Comparison of ENCODE assay signal across 21 cellular contexts in genomic region chr13:111267784-111268183, GRCh38. TPM values are rescaled to one million over a fixed set of nuclear protein-coding genes. Genes with fewer than 3 reads are reported as not detected.
"Had no signal": no experiment of that assay in that cellular context is flagged by ENCODE, and none has a peak within 500 bp of the region (broad histone marks: within the 10 kb centered on the region; RNA-seq: fewer than 3 reads in every experiment).

No MANE protein-coding gene starts in this region.

- H3K27me3 Mint-ChIP-seq: activated CD4-positive, alpha-beta T cell treated with anti-CD3 and anti-CD28 coated beads, Interleukin-2, amount 10 ng/mL, durations not matched to agents 7 days and 5 days; naive B cell had no signal

- H3K4me3 Mint-ChIP-seq: activated CD4-positive, alpha-beta T cell treated with anti-CD3 and anti-CD28 coated beads, Interleukin-2, amount 10 ng/mL, durations not matched to agents 7 days and 5 days; naive B cell; T-helper 2 cell treated with Interferon-gamma antibody and Interleukin-4, amounts not matched to agents 5 μg/mL and 100 μg/mL, for 36 hours had no signal

- H3K4me1 ChIP-seq: breast epithelium had no signal

- H3K27ac Mint-ChIP-seq: activated CD4-positive, alpha-beta T cell treated with anti-CD3 and anti-CD28 coated beads, Interleukin-2, amount 10 ng/mL, durations not matched to agents 7 days and 5 days; T-helper 2 cell treated with Interferon-gamma antibody and Interleukin-4, amounts not matched to agents 5 μg/mL and 100 μg/mL, for 36 hours had no signal

- H3K9me3 Mint-ChIP-seq: activated CD4-positive, alpha-beta T cell treated with anti-CD3 and anti-CD28 coated beads, Interleukin-2, amount 10 ng/mL, durations not matched to agents 7 days and 5 days; naive B cell; T-helper 2 cell treated with Interferon-gamma antibody and Interleukin-4, amounts not matched to agents 5 μg/mL and 100 μg/mL, for 36 hours had no signal

- DNase-seq: activated CD4-positive, alpha-beta T cell treated with anti-CD3 and anti-CD28 coated beads, Interleukin-2, amount 10 ng/mL, durations not matched to agents 7 days and 5 days; activated CD4-positive, CD25-positive, alpha-beta regulatory T cell; activated CD8-positive, alpha-beta memory T cell treated with anti-CD3 and anti-CD28 coated beads, Interleukin-2, amount 50 U/mL, for 48 hours; activated naive CD4-positive, alpha-beta T cell treated with Interleukin-2 at 50 U/mL for 16 hours; aorta; heart left ventricle; left cardiac atrium; midbrain; naive B cell; stimulated activated CD4-positive, alpha-beta T cell treated with anti-CD3 and anti-CD28 coated beads, Interleukin-4, amount 100 ng/mL, for 1 hour; stimulated activated naive CD4-positive, alpha-beta T cell treated with Interleukin-2 at 50 U/mL for 16 hours; substantia nigra; SW 1271; trophoblast cell had no signal

- H3K4me3 ChIP-seq: breast epithelium, heart left ventricle, lung had no signal

- H3K27ac ChIP-seq: breast epithelium, neutrophil had no signal

- H3K36me3 ChIP-seq: breast epithelium had no signal

- H3K27me3 ChIP-seq: breast epithelium, heart left ventricle, neutrophil had no signal

- H3K9me3 ChIP-seq: breast epithelium, heart left ventricle, neutrophil had no signal

RNA-seq across cellular contexts. Expression of gene TEX29, which starts 52.7 kb away (rescaled TPM):
- total RNA-seq: esophagus mucosa, frontal cortex, renal cortical epithelial cell had no signal
